1 cellular context compared by ENCODE assay signal in the genomic region with DNA sequence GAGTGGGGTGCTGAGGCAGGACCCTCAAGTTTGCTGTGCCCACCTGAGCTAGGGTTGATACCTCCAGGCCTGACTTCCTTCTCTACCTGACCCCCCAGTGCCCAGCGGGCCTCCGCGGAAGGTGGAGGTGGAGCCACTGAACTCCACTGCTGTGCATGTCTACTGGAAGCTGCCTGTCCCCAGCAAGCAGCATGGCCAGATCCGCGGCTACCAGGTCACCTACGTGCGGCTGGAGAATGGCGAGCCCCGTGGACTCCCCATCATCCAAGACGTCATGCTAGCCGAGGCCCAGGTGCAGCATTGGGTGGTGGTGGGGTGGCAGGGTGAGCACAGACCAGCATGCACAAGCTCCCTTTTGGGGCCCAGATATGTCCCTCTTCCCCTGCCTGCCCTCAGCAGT.
TF ChIP-seq lines count a peak whose summit lies in the region.

No MANE protein-coding gene starts in this region.

TF ChIP-seq in HepG2, 621 proteins besides CTCF, POLR2A, EP300 and RAD21:
- peak; percentile 62 for TF ChIP-seq AGO2 (optimal IDR thresholded peaks at IDR 0.05; ENCODE audit: low read depth, low read length)
- no peak for TF ChIP-seq ZNF274 (CRISPR knock-in tag; IDR thresholded peaks at IDR 0.05)
